Comparison of ENCODE assay signal across 2 cellular contexts in genomic region chr22:37442537-37442936, GRCh38.
TF ChIP-seq lines count a peak whose summit lies in the region.

No MANE protein-coding gene starts in this region.

TF ChIP-seq in IMR-90, 13 proteins besides CTCF, POLR2A, EP300 and RAD21 (continued from another document):
- TF ChIP-seq ELK1 (IDR thresholded peaks at IDR 0.05; ENCODE audit: borderline replicate concordance, low read depth, low read length), result no peak
- peak; percentile 95 for TF ChIP-seq CEBPB (IDR thresholded peaks at IDR 0.05; ENCODE audit: low read depth, low read length)
- TF ChIP-seq MAZ (IDR thresholded peaks at IDR 0.05; ENCODE audit: borderline replicate concordance, low read depth, low read length), result no peak
- TF ChIP-seq MXI1 (IDR thresholded peaks at IDR 0.05; ENCODE audit: borderline replicate concordance, low read depth, low read length), result no peak

TF ChIP-seq in SK-N-SH treated with all-trans-retinoic acid at 6 μM for 48 hours, 23 proteins besides CTCF, POLR2A, EP300 and RAD21 (continued from another document):
- no peak for TF ChIP-seq POU6F1 (CRISPR knock-in tag; IDR thresholded peaks at IDR 0.05; ENCODE audit: borderline replicate concordance, low read depth)
- no peak for TF ChIP-seq ZNF565 (CRISPR knock-in tag; conservative IDR thresholded peaks at IDR 0.05; ENCODE audit: low read depth)
- no peak for TF ChIP-seq CSDC2 (CRISPR knock-in tag; IDR thresholded peaks at IDR 0.05)
- no peak for TF ChIP-seq TOX (CRISPR knock-in tag; IDR thresholded peaks at IDR 0.05; ENCODE audit: borderline replicate concordance)
TF ChIP-seq in SK-N-SH treated with all-trans-retinoic acid at 6 μM for 48 hours: peak in this region for 0.
